ENCODE assay signal across 1 cellular context in the genomic region with DNA sequence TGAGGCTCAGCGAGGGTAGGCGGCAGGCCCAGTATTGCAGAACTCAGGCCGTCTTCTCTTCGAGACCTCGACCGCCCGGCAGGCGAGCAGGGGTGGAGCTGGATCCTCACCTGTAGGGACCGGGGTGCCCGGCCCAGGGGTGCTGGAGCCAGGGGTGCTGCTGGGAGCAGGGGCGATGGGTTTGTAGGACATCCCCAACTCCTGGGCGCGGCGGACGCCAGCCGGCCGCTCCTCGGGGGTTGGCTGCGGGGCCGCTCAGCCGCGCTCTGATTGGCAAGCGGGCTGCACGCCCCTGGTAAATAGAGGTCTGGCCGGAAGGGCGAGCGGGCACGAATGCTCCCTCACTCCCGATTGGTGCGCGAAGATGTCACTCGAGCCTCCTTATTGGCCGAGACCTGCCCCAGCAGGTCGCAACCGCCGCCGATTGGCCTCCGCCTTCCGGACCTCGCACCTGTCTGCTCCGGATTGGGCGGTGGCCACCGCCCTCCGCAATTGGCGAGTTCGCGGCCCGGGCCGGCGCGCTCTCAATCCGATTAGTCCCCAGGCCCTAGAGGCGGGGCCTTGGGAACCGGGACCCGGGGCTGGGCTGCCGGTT.
TF ChIP-seq lines count a peak whose summit lies in the region.

A gene with protein sequence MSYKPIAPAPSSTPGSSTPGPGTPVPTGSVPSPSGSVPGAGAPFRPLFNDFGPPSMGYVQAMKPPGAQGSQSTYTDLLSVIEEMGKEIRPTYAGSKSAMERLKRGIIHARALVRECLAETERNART (minus strand): TSS at position 272 of the 595 bp plus-strand sequence. CDS start 80 bp downstream, at position 192.

TF ChIP-seq in A549, 52 proteins besides CTCF, POLR2A, EP300 and RAD21 (continued from another document):
- TF ChIP-seq, protein P1, sequence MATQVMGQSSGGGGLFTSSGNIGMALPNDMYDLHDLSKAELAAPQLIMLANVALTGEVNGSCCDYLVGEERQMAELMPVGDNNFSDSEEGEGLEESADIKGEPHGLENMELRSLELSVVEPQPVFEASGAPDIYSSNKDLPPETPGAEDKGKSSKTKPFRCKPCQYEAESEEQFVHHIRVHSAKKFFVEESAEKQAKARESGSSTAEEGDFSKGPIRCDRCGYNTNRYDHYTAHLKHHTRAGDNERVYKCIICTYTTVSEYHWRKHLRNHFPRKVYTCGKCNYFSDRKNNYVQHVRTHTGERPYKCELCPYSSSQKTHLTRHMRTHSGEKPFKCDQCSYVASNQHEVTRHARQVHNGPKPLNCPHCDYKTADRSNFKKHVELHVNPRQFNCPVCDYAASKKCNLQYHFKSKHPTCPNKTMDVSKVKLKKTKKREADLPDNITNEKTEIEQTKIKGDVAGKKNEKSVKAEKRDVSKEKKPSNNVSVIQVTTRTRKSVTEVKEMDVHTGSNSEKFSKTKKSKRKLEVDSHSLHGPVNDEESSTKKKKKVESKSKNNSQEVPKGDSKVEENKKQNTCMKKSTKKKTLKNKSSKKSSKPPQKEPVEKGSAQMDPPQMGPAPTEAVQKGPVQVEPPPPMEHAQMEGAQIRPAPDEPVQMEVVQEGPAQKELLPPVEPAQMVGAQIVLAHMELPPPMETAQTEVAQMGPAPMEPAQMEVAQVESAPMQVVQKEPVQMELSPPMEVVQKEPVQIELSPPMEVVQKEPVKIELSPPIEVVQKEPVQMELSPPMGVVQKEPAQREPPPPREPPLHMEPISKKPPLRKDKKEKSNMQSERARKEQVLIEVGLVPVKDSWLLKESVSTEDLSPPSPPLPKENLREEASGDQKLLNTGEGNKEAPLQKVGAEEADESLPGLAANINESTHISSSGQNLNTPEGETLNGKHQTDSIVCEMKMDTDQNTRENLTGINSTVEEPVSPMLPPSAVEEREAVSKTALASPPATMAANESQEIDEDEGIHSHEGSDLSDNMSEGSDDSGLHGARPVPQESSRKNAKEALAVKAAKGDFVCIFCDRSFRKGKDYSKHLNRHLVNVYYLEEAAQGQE (IDR thresholded peaks at IDR 0.05), result 0 out of 2 replicates have a peak, but pooled peaks have one; percentile 34
- 0 out of 2 replicates have a peak, but pooled peaks have one; percentile 40 for TF ChIP-seq FOSB (CRISPR knock-in tag; IDR thresholded peaks at IDR 0.05)
- TF ChIP-seq CBX2 (IDR thresholded peaks at IDR 0.05; ENCODE audit: borderline replicate concordance, low read depth), result no peak
- 0 out of 2 replicates have a peak, but pooled peaks have one; percentile 63 for TF ChIP-seq TFCP2L1 (CRISPR knock-in tag; IDR thresholded peaks at IDR 0.05)
- peak; percentile 98; the same call in 1 of the 2 replicates for TF ChIP-seq KDM1A (IDR thresholded peaks at IDR 0.05; ENCODE audit: low read depth)
- peak; percentile 94 for TF ChIP-seq CHD4 (IDR thresholded peaks at IDR 0.05; ENCODE audit: borderline replicate concordance)
- TF ChIP-seq, protein P2, sequence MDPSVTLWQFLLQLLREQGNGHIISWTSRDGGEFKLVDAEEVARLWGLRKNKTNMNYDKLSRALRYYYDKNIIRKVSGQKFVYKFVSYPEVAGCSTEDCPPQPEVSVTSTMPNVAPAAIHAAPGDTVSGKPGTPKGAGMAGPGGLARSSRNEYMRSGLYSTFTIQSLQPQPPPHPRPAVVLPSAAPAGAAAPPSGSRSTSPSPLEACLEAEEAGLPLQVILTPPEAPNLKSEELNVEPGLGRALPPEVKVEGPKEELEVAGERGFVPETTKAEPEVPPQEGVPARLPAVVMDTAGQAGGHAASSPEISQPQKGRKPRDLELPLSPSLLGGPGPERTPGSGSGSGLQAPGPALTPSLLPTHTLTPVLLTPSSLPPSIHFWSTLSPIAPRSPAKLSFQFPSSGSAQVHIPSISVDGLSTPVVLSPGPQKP (IDR thresholded peaks at IDR 0.05; ENCODE audit: low read depth, low read length), result no peak
- TF ChIP-seq BHLHE40 (IDR thresholded peaks at IDR 0.05; ENCODE audit: low read depth, low read length), result 0 out of 2 replicates have a peak, but pooled peaks have one; percentile 29
- TF ChIP-seq, protein P3, sequence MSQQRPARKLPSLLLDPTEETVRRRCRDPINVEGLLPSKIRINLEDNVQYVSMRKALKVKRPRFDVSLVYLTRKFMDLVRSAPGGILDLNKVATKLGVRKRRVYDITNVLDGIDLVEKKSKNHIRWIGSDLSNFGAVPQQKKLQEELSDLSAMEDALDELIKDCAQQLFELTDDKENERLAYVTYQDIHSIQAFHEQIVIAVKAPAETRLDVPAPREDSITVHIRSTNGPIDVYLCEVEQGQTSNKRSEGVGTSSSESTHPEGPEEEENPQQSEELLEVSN (IDR thresholded peaks at IDR 0.05; ENCODE audit: borderline replicate concordance, low read depth), result no peak
- peak; percentile 77 for TF ChIP-seq RFX5 (IDR thresholded peaks at IDR 0.05)
- TF ChIP-seq JUN (IDR thresholded peaks at IDR 0.05), result peak; percentile 63 to 64; a peak in 4 of 5 replicates
